ENCODE assay signal across 16 cellular contexts in genomic region chr6:102986086-102986485, GRCh38.
DNase-seq lines count a peak whose midpoint lies in the region; ATAC-seq lines count a peak whose summit lies in the region.
"Had no signal": no experiment of that assay in that cellular context is flagged by ENCODE, and none has a peak within 500 bp of the region (broad histone marks: within the 10 kb centered on the region; RNA-seq: fewer than 3 reads in every experiment).

No MANE protein-coding gene starts in this region.

- H3K36me3 Mint-ChIP-seq in activated naive CD4-positive, alpha-beta T cell treated with anti-CD3 and anti-CD28 coated beads for 36 hours (ENCODE audit: low read depth): no peaks in the 10 kb centered on the region
- H3K36me3 Mint-ChIP-seq: activated naive CD4-positive, alpha-beta T cell treated with anti-CD3 and anti-CD28 coated beads, Interleukin-2, amount 50 U/mL, for 72 hours had no signal

- peak; percentile 74 for ATAC-seq in GM18861 (IDR thresholded peaks at IDR 0.05; ENCODE audit: unreplicated experiment)
- ATAC-seq in GM21526 (IDR thresholded peaks at IDR 0.05; ENCODE audit: low FRiP score, unreplicated experiment): peak; percentile 81
- ATAC-seq in HG03025 (IDR thresholded peaks at IDR 0.05; ENCODE audit: low FRiP score, unreplicated experiment): peak; percentile 98
- ATAC-seq in HG03521 (IDR thresholded peaks at IDR 0.05; ENCODE audit: unreplicated experiment): peak; percentile 65
- ATAC-seq: activated naive CD4-positive, alpha-beta T cell treated with anti-CD3 and anti-CD28 coated beads, Interleukin-2, amount 50 U/mL, for 72 hours; esophagus mucosa had no signal

- CTCF ChIA-PET in activated naive CD4-positive, alpha-beta T cell treated with anti-CD3 and anti-CD28 coated beads for 36 hours (lab: Charles Lee): no interaction called here

- H3K27ac Mint-ChIP-seq in activated naive CD4-positive, alpha-beta T cell treated with anti-CD3 and anti-CD28 coated beads for 36 hours: no peak overlapping the region
- H3K27ac Mint-ChIP-seq: activated CD4-positive, alpha-beta T cell treated with anti-CD3 and anti-CD28 coated beads, Interleukin-2, amount 10 ng/mL, durations not matched to agents 7 days and 5 days; activated naive CD4-positive, alpha-beta T cell treated with anti-CD3 and anti-CD28 coated beads, Interleukin-2, amount 50 U/mL, for 72 hours had no signal

- DNase-seq in NAMALWA (ENCODE audit: low spot score): no peak
- no peak for DNase-seq in middle frontal gyrus (ENCODE audit: extremely low spot score, low spot score)
- no peak for DNase-seq in activated naive CD4-positive, alpha-beta T cell treated with anti-CD3 and anti-CD28 coated beads for 36 hours
- no peak for DNase-seq in NCI-H1694 (lab: John Stamatoyannopoulos, UW)
- DNase-seq: activated CD4-positive, alpha-beta T cell treated with anti-CD3 and anti-CD28 coated beads, Interleukin-2, amount 10 ng/mL, durations not matched to agents 7 days and 5 days; glutamatergic neuron; NCI-H1694 treated with DMSO at 0.1 percent for 48 hours; NCI-H510A treated with DMSO at 0.1 percent for 48 hours; OCI-M1; substantia nigra had no signal

- H3K4me1 Mint-ChIP-seq in activated naive CD4-positive, alpha-beta T cell treated with anti-CD3 and anti-CD28 coated beads for 36 hours (ENCODE audit: low read depth): no peaks in the 10 kb centered on the region
- H3K4me1 Mint-ChIP-seq: activated CD4-positive, alpha-beta T cell treated with anti-CD3 and anti-CD28 coated beads, Interleukin-2, amount 10 ng/mL, durations not matched to agents 7 days and 5 days had no signal

- H3K27me3 Mint-ChIP-seq in activated naive CD4-positive, alpha-beta T cell treated with anti-CD3 and anti-CD28 coated beads for 36 hours (ENCODE audit: low read depth): no peaks in the 10 kb centered on the region
- H3K27me3 Mint-ChIP-seq: activated CD4-positive, alpha-beta T cell treated with anti-CD3 and anti-CD28 coated beads, Interleukin-2, amount 10 ng/mL, durations not matched to agents 7 days and 5 days had no signal

- no peak overlapping the region for H3K4me3 Mint-ChIP-seq in activated naive CD4-positive, alpha-beta T cell treated with anti-CD3 and anti-CD28 coated beads for 36 hours
- H3K4me3 Mint-ChIP-seq: activated CD4-positive, alpha-beta T cell treated with anti-CD3 and anti-CD28 coated beads, Interleukin-2, amount 10 ng/mL, durations not matched to agents 7 days and 5 days had no signal

- H3K9me3 Mint-ChIP-seq in activated naive CD4-positive, alpha-beta T cell treated with anti-CD3 and anti-CD28 coated beads for 36 hours: no peaks in the 10 kb centered on the region

- intact Hi-C loops in activated naive CD4-positive, alpha-beta T cell treated with anti-CD3 and anti-CD28 coated beads for 36 hours (cut with micrococcal nuclease): no loop called here
